ENCODE assay signal across 20 cellular contexts in genomic region chr7:4789194-4790077, GRCh38. TPM values are rescaled to one million over a fixed set of nuclear protein-coding genes. Genes with fewer than 3 reads are reported as not detected.
DNase-seq lines count a peak whose midpoint lies in the region; ATAC-seq and TF ChIP-seq lines count a peak whose summit lies in the region.
"Had no signal": no experiment of that assay in that cellular context is flagged by ENCODE, and none has a peak within 500 bp of the region (broad histone marks: within the 10 kb centered on the region; RNA-seq: fewer than 3 reads in every experiment).

No MANE protein-coding gene starts in this region.

- WGBS in heart right ventricle, 2 donors = 91% methylated on average over 25 to 26 of the region's 26 CpGs
- WGBS in adrenal gland, 4 donors = 78 to 90% (median 82%) methylated on average over 6 to 26 of the region's 26 CpGs

- no peak overlapping the region for H2AFZ ChIP-seq in PC-9
- H2AFZ ChIP-seq: GM23248 had no signal

- TF ChIP-seq CTCF in heart right ventricle (IDR thresholded peaks at IDR 0.05) (no peak), adrenal gland (IDR thresholded peaks at IDR 0.05) (no peak), PC-9 (conservative IDR thresholded peaks at IDR 0.05) (no peak), upper lobe of right lung (IDR thresholded peaks at IDR 0.05) (no peak)

- H3K4me2 ChIP-seq in PC-9 = no peak overlapping the region

- H3K9me3 ChIP-seq in heart right ventricle = no peaks in the 10 kb centered on the region
- no peaks in the 10 kb centered on the region for H3K9me3 ChIP-seq in adrenal gland (replicated peaks in 1 of 3)
- H3K9me3 ChIP-seq in PC-9 (ENCODE audit: insufficient read depth, low read depth) = no peaks in the 10 kb centered on the region
- no peaks in the 10 kb centered on the region for H3K9me3 ChIP-seq in upper lobe of right lung
- H3K9me3 ChIP-seq: MG63 had no signal

- H3K36me3 ChIP-seq in heart right ventricle (peaks cover 0 to 75% (median 43%) of the 10 kb centered on the region in 9 donors), adrenal gland (replicated peaks in 1 of 2) (peaks cover 0 to 72% of the 10 kb centered on the region in 2 donors), PC-9 (ENCODE audit: low read depth) (no peaks in the 10 kb centered on the region), upper lobe of right lung (peaks cover 68% of the 10 kb centered on the region)

- no peaks in the 10 kb centered on the region for H3F3A ChIP-seq in PC-9 (ENCODE audit: insufficient read depth, low read depth)

- H3K4me3 ChIP-seq in heart right ventricle = no peak overlapping the region
- H3K4me3 ChIP-seq in adrenal gland = no peak overlapping the region
- no peak overlapping the region for H3K4me3 ChIP-seq in PC-9
- H3K4me3 ChIP-seq in upper lobe of right lung = no peak overlapping the region
- H3K4me3 ChIP-seq: GM23248, MG63 had no signal

- H3K4me1 ChIP-seq in heart right ventricle = peaks cover 0 to 20% (median 9%) of the 10 kb centered on the region in 9 donors
- peaks cover 13 to 14% of the 10 kb centered on the region in 2 donors for H3K4me1 ChIP-seq in adrenal gland (replicated peaks in 1 of 2)
- peaks cover under 1% of the 10 kb centered on the region; the same call in 1 of the 2 replicates for H3K4me1 ChIP-seq in PC-9 (replicated peaks; ENCODE audit: insufficient read depth)
- peaks cover 4% of the 10 kb centered on the region for H3K4me1 ChIP-seq in upper lobe of right lung

- BruUV-seq in PC-9 (replicated peaks; lab: Mats Ljungman, UMichigan) = no TSS peak

- H3K27me3 ChIP-seq in heart right ventricle (no peaks in the 10 kb centered on the region), adrenal gland (no peaks in the 10 kb centered on the region), PC-9 (ENCODE audit: insufficient read depth, low read depth) (no peaks in the 10 kb centered on the region), upper lobe of right lung (no peaks in the 10 kb centered on the region)
- H3K27me3 ChIP-seq: MG63 had no signal

- peaks cover 10% of the 10 kb centered on the region; the same call in 1 of the 2 replicates for H4K20me1 ChIP-seq in PC-9 (ENCODE audit: insufficient read depth)

- CTCF ChIA-PET in PC-9 (lab: Charles Lee) = no interaction called here

- no peaks in the 10 kb centered on the region for H3K79me2 ChIP-seq in PC-9 (ENCODE audit: low read depth)

- POLR2A ChIA-PET in PC-9 (lab: Charles Lee; ENCODE audit: unreplicated experiment) = no interaction called here

- no peaks in the 10 kb centered on the region for H3K9me2 ChIP-seq in PC-9 (ENCODE audit: insufficient read depth)

- peak; percentile 26 for DNase-seq in Right ventricle myocardium inferior (ENCODE audit: missing footprints)
- no peak for DNase-seq in heart right ventricle
- peak in 4 of 7 donors; percentile 51 to 66 (median 59) for DNase-seq in adrenal gland
- peak; percentile 37 for DNase-seq in iPS-NIHi11 (ENCODE audit: low spot score)
- DNase-seq in PC-9 = no peak
- DNase-seq in upper lobe of right lung = no peak
- no peak for DNase-seq in activated CD4-positive, CD25-positive, alpha-beta regulatory T cell (lab: John Stamatoyannopoulos, UW)
- DNase-seq: Calu3; DMS153; DND-41; GM23248; H7; KBM-7; MG63; NCI-H2029; NCI-H446; NCI-H524 treated with DMSO at 0.1 percent for 48 hours; NCI-H774; NK-92 treated with Interleukin-12 subunit alpha and Interleukin-12 subunit beta, amount 100 ng/mL, for 24 hours had no signal

- ATAC-seq in Right ventricle myocardium inferior (no peak), heart right ventricle (no peak), upper lobe of right lung (no peak)
- ATAC-seq: Panc1 had no signal

- intact Hi-C loops in Right ventricle myocardium inferior (cut with DNase I) (loop anchor here (10.0 kb wide), 1 partner anchor 295 kb away; no protein-coding TSS in a partner anchor), heart right ventricle (cut with DNase I) (loop anchor here in 5 of 10 donors (10.0 kb wide), 2 partner anchors 85 to 295 kb away; no protein-coding TSS in a partner anchor), adrenal gland (cut with DNase I) (no loop called here), PC-9 (cut with micrococcal nuclease; ENCODE audit: unreplicated experiment) (no loop called here), upper lobe of right lung (cut with DNase I) (no loop called here)

- TF ChIP-seq POLR2A in adrenal gland (IDR thresholded peaks at IDR 0.05) = no peak

- no peak overlapping the region for H3K27ac ChIP-seq in heart right ventricle
- no peak overlapping the region for H3K27ac ChIP-seq in adrenal gland
- H3K27ac ChIP-seq in PC-9 = no peak overlapping the region
- no peak overlapping the region for H3K27ac ChIP-seq in upper lobe of right lung
- H3K27ac ChIP-seq: GM23248 had no signal

RNA-seq across cellular contexts. Expression of gene AP5Z1, which starts 14.0 kb away (rescaled TPM):
- 14.4 TPM for total RNA-seq in Right ventricle myocardium inferior
- 10 to 100 TPM in 7 of 10 donors, 1 to 10 TPM in 3; 8.5 to 16.7 (median 12.4) TPM for total RNA-seq in heart right ventricle
- 10 to 100 TPM; 20.0 to 30.9 TPM for polyA plus RNA-seq in heart right ventricle
- total RNA-seq in adrenal gland = 10 to 100 TPM; 35.2 to 68.4 (median 49.5) TPM
- polyA plus RNA-seq in adrenal gland = 100 to 1,000 TPM in 2 of 3 donors, 1 to 10 TPM in 1; 8.4 to 188 (median 112) TPM
- 40.6 and 44.0 TPM in 2 replicates for total RNA-seq in PC-9 (2021)
- 48.9 TPM for total RNA-seq in upper lobe of right lung

Comparison
In these comparisons a context has a peak if more than half of its experiments do, and no peak if none do; other contexts are left out.
1. DNase-seq: peak in Right ventricle myocardium inferior (single experiment), adrenal gland (4 of 7) and iPS-NIHi11 (single experiment); none in heart right ventricle (0 of 2), PC-9 (0 of 2), upper lobe of right lung (single experiment) and activated CD4-positive, CD25-positive, alpha-beta regulatory T cell (0 of 4).